9 cellular contexts compared by ENCODE assay signal in genomic region chr1:110340207-110340468, GRCh38. TPM values are rescaled to one million over a fixed set of nuclear protein-coding genes. Genes with fewer than 3 reads are reported as not detected.
A peak's percentile ranks its signal among the peaks of the same experiment; 100 is the strongest.
DNase-seq lines count a peak whose midpoint lies in the region; ATAC-seq and TF ChIP-seq lines count a peak whose summit lies in the region.
"Had no signal": no experiment of that assay in that cellular context is flagged by ENCODE, and none has a peak within 500 bp of the region (broad histone marks: within the 10 kb centered on the region; RNA-seq: fewer than 3 reads in every experiment).

No MANE protein-coding gene starts in this region.

- H3K9ac ChIP-seq in SK-N-SH = peak overlapping the region; percentile 94
- H3K9ac ChIP-seq in adipocyte (ENCODE audit: low read length) = peak overlapping the region; percentile 97

- H3K4me1 Mint-ChIP-seq in type B pancreatic cell (ENCODE audit: unreplicated experiment) = peaks cover 43% of the 10 kb centered on the region

- H3K27me3 ChIP-seq in SK-N-SH (ENCODE audit: insufficient read depth) (no peaks in the 10 kb centered on the region), adipocyte (replicated peaks; ENCODE audit: control insufficient read depth, insufficient read depth, low read length) (no peaks in the 10 kb centered on the region), thyroid gland (no peaks in the 10 kb centered on the region)

- WGBS in SK-N-SH (ENCODE audit: low lambda C conversion rate) = 11% methylated on average over 9 of the region's 9 CpGs
- 18 to 22% methylated on average over 4 to 7 of the region's 9 CpGs for WGBS in thyroid gland, 2 donors

- no peaks in the 10 kb centered on the region for H3K9me2 ChIP-seq in SK-N-SH

- no peaks in the 10 kb centered on the region for H3K9me3 Mint-ChIP-seq in type B pancreatic cell
- H3K9me3 Mint-ChIP-seq: central memory CD8-positive, alpha-beta T cell had no signal

- TF ChIP-seq CTCF in SK-N-SH (IDR thresholded peaks at IDR 0.05) (no peak), thyroid gland (IDR thresholded peaks at IDR 0.05) (no peak), type B pancreatic cell (conservative IDR thresholded peaks at IDR 0.05) (no peak)

- CTCF ChIA-PET in SK-N-SH (lab: Yijun Ruan, JAX) = interaction anchor here (0.8 to 10.0 kb wide), 14 partner anchors 10 to 156 kb away, joined by 3 to 100 read pairs (median 6); partner anchors contain the start of gene LAMTOR5

- H3K27ac ChIP-seq in SK-N-SH (ENCODE audit: low read depth in 2 of 2, low read length in 1 of 2) = peak overlapping the region; percentile 91 to 99; a peak in 3 of 4 replicates
- peak overlapping the region in 2 of 3 donors; percentile 85 to 87 for H3K27ac ChIP-seq in thyroid gland

- no peak for TF ChIP-seq POLR2A in thyroid gland (IDR thresholded peaks at IDR 0.05)

- no peak overlapping the region for H3K4me3 Mint-ChIP-seq in type B pancreatic cell
- H3K4me3 Mint-ChIP-seq: central memory CD8-positive, alpha-beta T cell had no signal

- peaks cover 65% of the 10 kb centered on the region for H3K79me2 ChIP-seq in SK-N-SH (ENCODE audit: insufficient read depth)

- no peak overlapping the region for H2AFZ ChIP-seq in SK-N-SH (ENCODE audit: low read depth)

- ATAC-seq in SK-N-SH treated with all-trans-retinoic acid at 6 μM for 48 hours = no peak
- no peak for ATAC-seq in HG02610 (IDR thresholded peaks at IDR 0.05; ENCODE audit: unreplicated experiment)
- no peak for ATAC-seq in HG03469 (IDR thresholded peaks at IDR 0.05; ENCODE audit: unreplicated experiment)

- POLR2A ChIA-PET in SK-N-SH (lab: Yijun Ruan, JAX) = interaction anchor here (0.6 kb wide), 1 partner anchor 624 kb away, joined by 3 read pairs; the partner anchor contains the start of gene LRIF1

- peaks cover 42 to 48% of the 10 kb centered on the region in 2 experiments for H3K36me3 ChIP-seq in SK-N-SH (replicated peaks in 1 of 2; ENCODE audit: control insufficient read depth in 1 of 2, insufficient read depth in 2 of 2, low read length in 1 of 2)
- peaks cover 12% of the 10 kb centered on the region for H3K36me3 ChIP-seq in adipocyte (ENCODE audit: control insufficient read depth, insufficient read depth, low read length, severe bottlenecking)
- H3K36me3 ChIP-seq in thyroid gland = peaks cover 5 to 10% of the 10 kb centered on the region in 2 donors

- no peak for TF ChIP-seq RAD21 in SK-N-SH (IDR thresholded peaks at IDR 0.05; ENCODE audit: low read length)

- H3K9me3 ChIP-seq in SK-N-SH (no peaks in the 10 kb centered on the region), adipocyte (ENCODE audit: control insufficient read depth, low read length) (no peaks in the 10 kb centered on the region), thyroid gland (no peaks in the 10 kb centered on the region)

- peaks cover 17% of the 10 kb centered on the region for H3F3A ChIP-seq in SK-N-SH (replicated peaks; ENCODE audit: insufficient read depth)

- peak overlapping the region; percentile 86 for H3K4me2 ChIP-seq in SK-N-SH

- intact Hi-C loops in thyroid gland (cut with DNase I) = loop anchor here (5.0 kb wide), 1 partner anchor 67 kb away; the partner anchor contains the start of gene LAMTOR5

- TF ChIP-seq EP300 in SK-N-SH (IDR thresholded peaks at IDR 0.05; ENCODE audit: borderline replicate concordance in 1 of 2, low read depth in 1 of 2, low read length in 1 of 2) = no peak

- peaks cover 26% of the 10 kb centered on the region for H3K36me3 Mint-ChIP-seq in type B pancreatic cell

- H3K27ac Mint-ChIP-seq in type B pancreatic cell = no peak overlapping the region

- peaks cover 55% of the 10 kb centered on the region for H4K20me1 ChIP-seq in SK-N-SH (ENCODE audit: insufficient read depth)

- DNase-seq in SK-N-SH (peak; percentile 41), adipocyte (ENCODE audit: low read depth) (no peak), iris pigment epithelial cell (ENCODE audit: low read depth) (peak; percentile 14), thyroid gland (no peak), type B pancreatic cell (ENCODE audit: extremely low spot score, unreplicated experiment) (no peak)

- H3K4me3 ChIP-seq in SK-N-SH (ENCODE audit: low read depth in 2 of 2, low read length in 1 of 2) (peak overlapping the region; percentile 94 to 99), adipocyte (ENCODE audit: low read length) (peak overlapping the region; percentile 95), thyroid gland (replicated peaks in 1 of 3) (peak overlapping the region in 2 of 3 donors; percentile 84 to 85)

- H3K4me1 ChIP-seq in SK-N-SH (ENCODE audit: control insufficient read depth in 1 of 2, insufficient read depth in 2 of 2, low read depth in 1 of 2, low read length in 1 of 2) (peaks cover 41 to 44% of the 10 kb centered on the region in 2 experiments), adipocyte (ENCODE audit: control insufficient read depth, insufficient read depth, low read length) (peaks cover 52% of the 10 kb centered on the region), thyroid gland (peaks cover 34 to 55% of the 10 kb centered on the region in 2 donors)

- no peaks in the 10 kb centered on the region for H3K27me3 Mint-ChIP-seq in type B pancreatic cell
- H3K27me3 Mint-ChIP-seq: central memory CD8-positive, alpha-beta T cell had no signal

TF ChIP-seq in SK-N-SH, 30 proteins besides CTCF, POLR2A, EP300 and RAD21 (continues in another document):
- TF ChIP-seq MXI1 (IDR thresholded peaks at IDR 0.05; ENCODE audit: low read depth, low read length) (no peak), PBX3 (IDR thresholded peaks at IDR 0.05) (no peak), ELF1 (IDR thresholded peaks at IDR 0.05) (no peak), FOXJ3 (CRISPR knock-in tag; IDR thresholded peaks at IDR 0.05) (no peak), GATA2 (CRISPR knock-in tag; IDR thresholded peaks at IDR 0.05) (no peak), NRF1 (IDR thresholded peaks at IDR 0.05; ENCODE audit: low read depth, low read length) (no peak), FOXM1 (IDR thresholded peaks at IDR 0.05; ENCODE audit: low read depth) (no peak)
- TF ChIP-seq, protein P1, sequence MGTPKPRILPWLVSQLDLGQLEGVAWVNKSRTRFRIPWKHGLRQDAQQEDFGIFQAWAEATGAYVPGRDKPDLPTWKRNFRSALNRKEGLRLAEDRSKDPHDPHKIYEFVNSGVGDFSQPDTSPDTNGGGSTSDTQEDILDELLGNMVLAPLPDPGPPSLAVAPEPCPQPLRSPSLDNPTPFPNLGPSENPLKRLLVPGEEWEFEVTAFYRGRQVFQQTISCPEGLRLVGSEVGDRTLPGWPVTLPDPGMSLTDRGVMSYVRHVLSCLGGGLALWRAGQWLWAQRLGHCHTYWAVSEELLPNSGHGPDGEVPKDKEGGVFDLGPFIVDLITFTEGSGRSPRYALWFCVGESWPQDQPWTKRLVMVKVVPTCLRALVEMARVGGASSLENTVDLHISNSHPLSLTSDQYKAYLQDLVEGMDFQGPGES (IDR thresholded peaks at IDR 0.05; ENCODE audit: low read depth, low read length) = no peak

TF ChIP-seq in SK-N-SH treated with all-trans-retinoic acid at 6 μM for 48 hours, 23 proteins besides CTCF, POLR2A, EP300 and RAD21 (continues in another document):
- no peak for TF ChIP-seq OSR1 (CRISPR knock-in tag; IDR thresholded peaks at IDR 0.05)
- TF ChIP-seq CSDC2 (CRISPR knock-in tag; IDR thresholded peaks at IDR 0.05) = no peak
- no peak for TF ChIP-seq ZFP3 (CRISPR knock-in tag; IDR thresholded peaks at IDR 0.05)
- TF ChIP-seq, protein P2, sequence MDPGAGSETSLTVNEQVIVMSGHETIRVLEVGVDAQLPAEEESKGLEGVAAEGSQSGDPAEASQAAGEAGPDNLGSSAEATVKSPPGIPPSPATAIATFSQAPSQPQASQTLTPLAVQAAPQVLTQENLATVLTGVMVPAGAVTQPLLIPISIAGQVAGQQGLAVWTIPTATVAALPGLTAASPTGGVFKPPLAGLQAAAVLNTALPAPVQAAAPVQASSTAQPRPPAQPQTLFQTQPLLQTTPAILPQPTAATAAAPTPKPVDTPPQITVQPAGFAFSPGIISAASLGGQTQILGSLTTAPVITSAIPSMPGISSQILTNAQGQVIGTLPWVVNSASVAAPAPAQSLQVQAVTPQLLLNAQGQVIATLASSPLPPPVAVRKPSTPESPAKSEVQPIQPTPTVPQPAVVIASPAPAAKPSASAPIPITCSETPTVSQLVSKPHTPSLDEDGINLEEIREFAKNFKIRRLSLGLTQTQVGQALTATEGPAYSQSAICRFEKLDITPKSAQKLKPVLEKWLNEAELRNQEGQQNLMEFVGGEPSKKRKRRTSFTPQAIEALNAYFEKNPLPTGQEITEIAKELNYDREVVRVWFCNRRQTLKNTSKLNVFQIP (CRISPR knock-in tag; IDR thresholded peaks at IDR 0.05; ENCODE audit: borderline replicate concordance, low read depth) = no peak
- TF ChIP-seq GLIS3 (CRISPR knock-in tag; IDR thresholded peaks at IDR 0.05) = no peak
- TF ChIP-seq TOX (CRISPR knock-in tag; IDR thresholded peaks at IDR 0.05; ENCODE audit: borderline replicate concordance) = no peak
- TF ChIP-seq ESRRG (CRISPR knock-in tag; IDR thresholded peaks at IDR 0.05) = no peak
- no peak for TF ChIP-seq PPARA (CRISPR knock-in tag; IDR thresholded peaks at IDR 0.05; ENCODE audit: borderline replicate concordance)
- no peak for TF ChIP-seq ZNF70 (CRISPR knock-in tag; IDR thresholded peaks at IDR 0.05)
- no peak for TF ChIP-seq ZNF8 (CRISPR knock-in tag; IDR thresholded peaks at IDR 0.05)
- no peak for TF ChIP-seq ZC3H10 (CRISPR knock-in tag; IDR thresholded peaks at IDR 0.05)

RNA-seq across cellular contexts. Expression of gene RBM15, which starts 1.0 kb away (rescaled TPM):
- polyA plus RNA-seq in SK-N-SH (2012; rRNA removed) = 3.8 and 4.7 TPM in 2 replicates
- polyA plus RNA-seq in SK-N-SH (2012; cell fraction: cytosol; rRNA removed) = 2.6 and 3.5 TPM in 2 replicates
- polyA plus RNA-seq in SK-N-SH (2012; cell fraction: nucleus; rRNA removed) = 6.0 and 7.0 TPM in 2 replicates
- total RNA-seq in thyroid gland (10 to 100 TPM; 38.4 to 59.8 (median 40.7) TPM), type B pancreatic cell (ENCODE audit: low replicate concordance) (23.2 and 41.4 TPM in 2 replicates)

RNA-seq across cellular contexts. Expression of gene SLC16A4, which starts 50.7 kb away (rescaled TPM):
- 3.0 and 5.2 TPM in 2 replicates for polyA plus RNA-seq in SK-N-SH (2012; rRNA removed)
- 5.5 and 5.8 TPM in 2 replicates for polyA plus RNA-seq in SK-N-SH (2012; cell fraction: cytosol; rRNA removed)
- polyA plus RNA-seq in SK-N-SH (2012; cell fraction: nucleus; rRNA removed) = 1.4 and 3.2 TPM in 2 replicates
- 10 to 100 TPM; 18.6 to 30.5 (median 25.8) TPM for total RNA-seq in thyroid gland
- total RNA-seq in type B pancreatic cell (ENCODE audit: low replicate concordance) = 2.0 and 5.4 TPM in 2 replicates

Comparison
In these comparisons a context has a peak if more than half of its experiments do, and no peak if none do; other contexts are left out.
1. DNase-seq: peak in SK-N-SH (single experiment) and iris pigment epithelial cell (single experiment); none in adipocyte (single experiment), thyroid gland (0 of 2) and type B pancreatic cell (single experiment).
2. Peak in every context shown above with its lines, with median percentiles within 50 percentile points of each other: H3K4me3 ChIP-seq.